Comparison of ENCODE assay signal across 1 cellular context in the genomic region with DNA sequence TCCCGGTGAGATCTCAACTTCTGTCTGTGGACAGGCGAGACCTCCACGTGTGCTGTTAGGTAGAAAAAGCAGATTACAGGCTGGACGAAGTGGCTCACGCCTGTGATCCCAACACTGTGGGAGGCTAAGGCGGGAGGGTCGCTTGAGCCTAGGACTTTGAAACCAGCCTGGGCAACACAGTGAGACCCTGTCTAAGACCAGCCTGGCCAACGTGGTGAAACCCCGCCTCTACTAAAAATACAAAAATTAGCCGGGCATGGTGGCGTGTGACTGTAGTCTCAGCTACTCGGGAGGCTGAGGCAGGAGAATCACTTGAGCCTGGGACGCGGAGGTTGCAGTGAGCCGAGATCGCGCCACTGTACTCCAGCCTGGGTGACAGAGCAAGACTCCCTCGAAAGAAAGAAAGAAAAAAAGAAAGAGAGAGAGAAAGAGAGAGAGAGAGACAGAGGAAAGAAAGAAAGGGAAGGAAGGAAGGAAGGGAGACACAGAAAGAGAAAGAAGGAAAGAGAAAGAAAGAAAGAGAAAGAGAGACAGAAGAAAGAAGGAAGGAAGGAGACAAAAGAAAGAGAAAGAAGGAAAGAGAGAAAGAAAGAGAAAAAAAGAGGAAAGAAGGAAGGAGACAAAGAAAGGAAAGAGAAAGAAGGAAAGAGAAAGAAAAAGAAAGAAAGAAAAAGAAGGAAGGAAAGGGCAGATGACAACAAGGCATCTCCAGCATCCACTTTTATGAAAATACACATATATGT.
TF ChIP-seq lines count a peak whose summit lies in the region.

No MANE protein-coding gene starts in this region.

TF ChIP-seq in SK-N-SH, 30 proteins besides CTCF, POLR2A, EP300 and RAD21 (continued from another document):
- TF ChIP-seq TAF1 (IDR thresholded peaks at IDR 0.05; ENCODE audit: borderline replicate concordance, low read depth, low read length), result no peak
- TF ChIP-seq MXI1 (IDR thresholded peaks at IDR 0.05; ENCODE audit: low read depth, low read length), result no peak
- TF ChIP-seq, protein P1, sequence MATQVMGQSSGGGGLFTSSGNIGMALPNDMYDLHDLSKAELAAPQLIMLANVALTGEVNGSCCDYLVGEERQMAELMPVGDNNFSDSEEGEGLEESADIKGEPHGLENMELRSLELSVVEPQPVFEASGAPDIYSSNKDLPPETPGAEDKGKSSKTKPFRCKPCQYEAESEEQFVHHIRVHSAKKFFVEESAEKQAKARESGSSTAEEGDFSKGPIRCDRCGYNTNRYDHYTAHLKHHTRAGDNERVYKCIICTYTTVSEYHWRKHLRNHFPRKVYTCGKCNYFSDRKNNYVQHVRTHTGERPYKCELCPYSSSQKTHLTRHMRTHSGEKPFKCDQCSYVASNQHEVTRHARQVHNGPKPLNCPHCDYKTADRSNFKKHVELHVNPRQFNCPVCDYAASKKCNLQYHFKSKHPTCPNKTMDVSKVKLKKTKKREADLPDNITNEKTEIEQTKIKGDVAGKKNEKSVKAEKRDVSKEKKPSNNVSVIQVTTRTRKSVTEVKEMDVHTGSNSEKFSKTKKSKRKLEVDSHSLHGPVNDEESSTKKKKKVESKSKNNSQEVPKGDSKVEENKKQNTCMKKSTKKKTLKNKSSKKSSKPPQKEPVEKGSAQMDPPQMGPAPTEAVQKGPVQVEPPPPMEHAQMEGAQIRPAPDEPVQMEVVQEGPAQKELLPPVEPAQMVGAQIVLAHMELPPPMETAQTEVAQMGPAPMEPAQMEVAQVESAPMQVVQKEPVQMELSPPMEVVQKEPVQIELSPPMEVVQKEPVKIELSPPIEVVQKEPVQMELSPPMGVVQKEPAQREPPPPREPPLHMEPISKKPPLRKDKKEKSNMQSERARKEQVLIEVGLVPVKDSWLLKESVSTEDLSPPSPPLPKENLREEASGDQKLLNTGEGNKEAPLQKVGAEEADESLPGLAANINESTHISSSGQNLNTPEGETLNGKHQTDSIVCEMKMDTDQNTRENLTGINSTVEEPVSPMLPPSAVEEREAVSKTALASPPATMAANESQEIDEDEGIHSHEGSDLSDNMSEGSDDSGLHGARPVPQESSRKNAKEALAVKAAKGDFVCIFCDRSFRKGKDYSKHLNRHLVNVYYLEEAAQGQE (IDR thresholded peaks at IDR 0.05; ENCODE audit: low read depth, low read length), result no peak
- no peak for TF ChIP-seq RXRA (IDR thresholded peaks at IDR 0.05; ENCODE audit: borderline replicate concordance, low read depth)
- TF ChIP-seq, protein P2, sequence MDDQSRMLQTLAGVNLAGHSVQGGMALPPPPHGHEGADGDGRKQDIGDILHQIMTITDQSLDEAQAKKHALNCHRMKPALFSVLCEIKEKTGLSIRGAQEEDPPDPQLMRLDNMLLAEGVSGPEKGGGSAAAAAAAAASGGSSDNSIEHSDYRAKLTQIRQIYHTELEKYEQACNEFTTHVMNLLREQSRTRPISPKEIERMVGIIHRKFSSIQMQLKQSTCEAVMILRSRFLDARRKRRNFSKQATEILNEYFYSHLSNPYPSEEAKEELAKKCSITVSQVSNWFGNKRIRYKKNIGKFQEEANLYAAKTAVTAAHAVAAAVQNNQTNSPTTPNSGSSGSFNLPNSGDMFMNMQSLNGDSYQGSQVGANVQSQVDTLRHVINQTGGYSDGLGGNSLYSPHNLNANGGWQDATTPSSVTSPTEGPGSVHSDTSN (IDR thresholded peaks at IDR 0.05), result no peak
- TF ChIP-seq NRF1 (IDR thresholded peaks at IDR 0.05; ENCODE audit: low read depth, low read length), result no peak
- no peak for TF ChIP-seq GATA2 (CRISPR knock-in tag; IDR thresholded peaks at IDR 0.05)
- no peak for TF ChIP-seq TCF12 (IDR thresholded peaks at IDR 0.05)
- TF ChIP-seq CHD2 (IDR thresholded peaks at IDR 0.05; ENCODE audit: low read length, partially characterized antibody), result no peak
TF ChIP-seq in SK-N-SH: peak in this region for 0.
